Comparison of ENCODE assay signal across 24 cellular contexts in the genomic region with DNA sequence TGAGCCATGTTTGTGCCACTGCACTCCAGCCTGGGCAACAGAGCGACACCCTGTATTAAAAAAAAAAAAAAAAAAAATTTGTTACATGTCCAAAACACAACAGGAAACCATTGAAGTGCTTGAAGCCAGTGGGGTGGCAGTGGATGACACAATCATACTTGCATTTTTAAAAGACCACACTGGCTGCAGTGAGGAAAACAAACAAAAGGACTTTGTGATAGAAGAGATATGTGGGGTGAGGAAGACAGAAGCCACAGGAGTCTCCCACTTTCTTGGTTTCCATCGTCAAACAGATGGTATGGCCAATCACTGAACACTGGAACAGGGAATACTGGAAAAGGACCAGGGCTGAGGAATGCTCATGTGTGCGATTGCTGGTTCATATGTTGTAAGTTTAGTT. TPM values are rescaled to one million over a fixed set of nuclear protein-coding genes. Genes with fewer than 3 reads are reported as not detected.
"Had no signal": no experiment of that assay in that cellular context is flagged by ENCODE, and none has a peak within 500 bp of the region (broad histone marks: within the 10 kb centered on the region; RNA-seq: fewer than 3 reads in every experiment).

No MANE protein-coding gene starts in this region.

- H3K4me1 ChIP-seq: adrenal gland, body of pancreas, esophagus squamous epithelium, left ventricle myocardium inferior had no signal

- H3K4me2 ChIP-seq: smooth muscle cell had no signal

- H3K36me3 ChIP-seq: adrenal gland, esophagus squamous epithelium, left ventricle myocardium inferior had no signal

- DNase-seq: activated CD4-positive, alpha-beta T cell treated with anti-CD3 and anti-CD28 coated beads, Interleukin-2, amount 50 U/mL, for 48 hours; activated CD4-positive, CD25-positive, alpha-beta regulatory T cell treated with anti-CD3 and anti-CD28 coated beads, Interleukin-2, amount 50 U/mL, for 72 hours; activated CD8-positive, alpha-beta memory T cell treated with anti-CD3 and anti-CD28 coated beads, Interleukin-2, amount 10 ng/mL, durations not matched to agents 7 days and 5 days; activated T-cell treated with anti-CD3 and anti-CD28 coated beads, Interleukin-2, amount 50 U/mL, for 1 hour; adrenal gland; body of pancreas; central memory CD4-positive, alpha-beta T cell; effector CD4-positive, alpha-beta T cell; esophagus squamous epithelium; foreskin fibroblast; left ventricle myocardium inferior; mesenchymal stem cell; occipital lobe; stimulated activated CD4-positive, alpha-beta T cell treated with anti-CD3 and anti-CD28 coated beads, Interleukin-4, amount 100 ng/mL, for 4 hours; stimulated activated CD8-positive, alpha-beta memory T cell treated with anti-CD3 and anti-CD28 coated beads, Interleukin-4, amount 100 ng/mL, for 48 hours; stimulated activated naive CD8-positive, alpha-beta T cell treated with anti-CD3 and anti-CD28 coated beads, Interleukin-15, Interleukin-2, amounts not matched to agents 100 U/mL and 50 U/mL, for 24 hours; T-helper 9 cell; trophoblast cell had no signal

- H3K4me3 ChIP-seq: adrenal gland, body of pancreas, coronary artery, esophagus squamous epithelium, left ventricle myocardium inferior, smooth muscle cell had no signal

- H3K27ac ChIP-seq: adrenal gland, body of pancreas, coronary artery, esophagus squamous epithelium, left ventricle myocardium inferior had no signal

- H3K9me3 ChIP-seq: adrenal gland, body of pancreas, esophagus squamous epithelium, left ventricle myocardium inferior had no signal

- H3K27me3 ChIP-seq: body of pancreas had no signal

RNA-seq across cellular contexts. Expression of a gene that starts 31.7 kb away (rescaled TPM):
- total RNA-seq: adrenal gland; body of pancreas; esophagus squamous epithelium; kidney epithelial cell; left ventricle myocardium inferior; mucosa of gallbladder; natural killer cell treated with Interleukin-12 subunit alpha and Interleukin-12 subunit beta and Interleukin-15 and Interleukin-18, amount 100 ng/mL, for 72 hours; occipital lobe; posterior vena cava; smooth muscle cell had no signal
- polyA plus RNA-seq: smooth muscle cell had no signal
